22 cellular contexts compared by ENCODE assay signal in the genomic region with DNA sequence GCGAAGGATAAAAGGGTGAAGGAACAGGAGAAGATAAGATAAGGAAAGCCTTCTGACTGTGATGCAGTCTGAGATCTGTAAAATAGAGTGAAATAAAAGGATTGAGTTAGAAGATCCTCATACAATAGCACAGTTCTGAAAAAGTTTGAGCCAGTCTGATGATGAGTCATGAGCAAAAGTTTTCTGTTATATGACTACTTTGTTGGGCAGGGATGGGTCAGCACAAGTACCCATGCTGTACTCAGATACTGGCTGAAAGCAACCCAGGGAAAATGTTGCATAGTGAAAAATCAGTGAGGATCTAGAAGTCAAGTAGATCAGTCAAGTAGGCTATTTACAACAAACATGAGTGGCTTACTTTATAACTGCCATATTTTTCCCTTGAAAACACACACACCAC.
DNase-seq lines count a peak whose midpoint lies in the region; TF ChIP-seq lines count a peak whose summit lies in the region.
"Had no signal": no experiment of that assay in that cellular context is flagged by ENCODE, and none has a peak within 500 bp of the region (broad histone marks: within the 10 kb centered on the region; RNA-seq: fewer than 3 reads in every experiment).

No MANE protein-coding gene starts in this region.

- no peak overlapping the region for H3K9ac ChIP-seq in adipocyte (ENCODE audit: low read length)

- no peaks in the 10 kb centered on the region for H3K9me3 ChIP-seq in adipocyte (ENCODE audit: control insufficient read depth, low read length)
- H3K9me3 ChIP-seq: MG63, ovary, thoracic aorta had no signal

- no peaks in the 10 kb centered on the region for H3K36me3 ChIP-seq in adipocyte (ENCODE audit: control insufficient read depth, insufficient read depth, low read length, severe bottlenecking)
- H3K36me3 ChIP-seq: MG63, ovary, thoracic aorta had no signal

- no peak for TF ChIP-seq CTCF in retinal pigment epithelial cell (conservative IDR thresholded peaks at IDR 0.05; ENCODE audit: low read depth, low read length)

- DNase-seq in HPDE6-E6E7 (ENCODE audit: extremely low spot score) = peak; percentile 58
- peak; percentile 69 for DNase-seq in adipocyte (ENCODE audit: low read depth)
- DNase-seq in fibroblast of gingiva (ENCODE audit: low read depth) = peak; percentile 13
- peak; percentile 3 for DNase-seq in retinal pigment epithelial cell (ENCODE audit: low read depth)
- DNase-seq in NCI-H2196 treated with DMSO at 0.1 percent for 48 hours (lab: John Stamatoyannopoulos, UW; ENCODE audit: unreplicated experiment) = no peak
- DNase-seq in NCI-H2107 (lab: John Stamatoyannopoulos, UW) = no peak
- DNase-seq in LoVo (ENCODE audit: low spot score) = no peak
- DNase-seq: activated CD4-positive, CD25-positive, alpha-beta regulatory T cell treated with anti-CD3 and anti-CD28 coated beads, Interleukin-2, amount 50 U/mL, for 72 hours; activated CD8-positive, alpha-beta memory T cell treated with anti-CD3 and anti-CD28 coated beads for 24 hours; activated T-cell treated with anti-CD3 and anti-CD28 coated beads, Interleukin-2, amount 50 U/mL, for 72 hours; AML-193; DND-41; effector CD4-positive, alpha-beta T cell; hippocampal formation; kidney; MG63; naive thymus-derived CD4-positive, alpha-beta T cell; ovary; stimulated activated naive B cell treated with anti-CD40 and anti-IgM and Interleukin-4, amounts not matched to agents 10 μg/mL and 1 μg/mL and 100 μg/mL, for 72 hours; T-helper 9 cell had no signal

- H3K4me3 ChIP-seq in adipocyte (ENCODE audit: low read length) (no peak overlapping the region), retinal pigment epithelial cell (ENCODE audit: low read length) (no peak overlapping the region)
- H3K4me3 ChIP-seq: MG63, ovary, SK-N-MC, thoracic aorta had no signal

- no peaks in the 10 kb centered on the region for H3K27me3 ChIP-seq in adipocyte (replicated peaks; ENCODE audit: control insufficient read depth, insufficient read depth, low read length)
- H3K27me3 ChIP-seq: MG63, ovary had no signal

- H3K4me1 ChIP-seq in adipocyte (ENCODE audit: control insufficient read depth, insufficient read depth, low read length) = no peaks in the 10 kb centered on the region

Comparison
In these comparisons a context has a peak if more than half of its experiments do, and no peak if none do; other contexts are left out.
1. DNase-seq: peak in HPDE6-E6E7 (single experiment), adipocyte (single experiment), fibroblast of gingiva (single experiment) and retinal pigment epithelial cell (single experiment); none in NCI-H2196 treated with DMSO at 0.1 percent for 48 hours (single experiment), NCI-H2107 (single experiment) and LoVo (single experiment).